1 cellular context compared by ENCODE assay signal in genomic region chr2:30280596-30281434, GRCh38.
TF ChIP-seq lines count a peak whose summit lies in the region.

No MANE protein-coding gene starts in this region.

TF ChIP-seq in GM23338, 12 proteins besides CTCF, POLR2A, EP300 and RAD21 (continued from another document):
- TF ChIP-seq ZNF462 (CRISPR knock-in tag; IDR thresholded peaks at IDR 0.05) (no peak), CREB1 (CRISPR knock-in tag; IDR thresholded peaks at IDR 0.05; ENCODE audit: low read depth) (no peak), NANOG (IDR thresholded peaks at IDR 0.05; ENCODE audit: borderline replicate concordance) (no peak), ZNF331 (CRISPR knock-in tag; IDR thresholded peaks at IDR 0.05; ENCODE audit: low read depth) (no peak)
